22 cellular contexts compared by ENCODE assay signal in the genomic region with DNA sequence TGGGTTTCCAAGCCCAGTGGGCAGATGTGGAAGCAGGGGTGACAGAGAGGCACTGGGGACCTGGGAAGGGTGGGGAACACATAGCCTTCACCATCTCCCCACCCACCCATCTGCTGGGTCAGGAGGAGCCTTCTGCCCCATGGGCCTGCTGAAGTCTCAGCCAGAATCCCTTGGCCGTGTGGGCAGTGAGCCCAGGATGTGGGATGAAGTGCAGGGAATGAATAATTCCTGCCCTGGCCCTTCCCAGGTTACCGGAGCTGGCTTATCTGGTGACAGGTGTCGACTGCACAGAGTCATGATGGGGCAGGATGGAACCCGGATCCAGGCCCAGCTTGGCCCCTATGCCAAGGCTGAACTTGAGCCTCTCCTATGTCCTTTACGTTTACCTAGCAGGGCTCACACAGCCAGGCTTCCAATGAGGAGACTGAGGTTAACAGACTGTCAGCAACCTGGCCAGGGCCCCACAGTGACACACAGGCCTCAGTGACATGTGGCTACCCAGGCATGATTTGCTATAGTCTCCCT. TPM values are rescaled to one million over a fixed set of nuclear protein-coding genes. Genes with fewer than 3 reads are reported as not detected.
DNase-seq lines count a peak whose midpoint lies in the region; ATAC-seq and TF ChIP-seq lines count a peak whose summit lies in the region.
"Had no signal": no experiment of that assay in that cellular context is flagged by ENCODE, and none has a peak within 500 bp of the region (broad histone marks: within the 10 kb centered on the region; RNA-seq: fewer than 3 reads in every experiment).

No MANE protein-coding gene starts in this region.

- H3K27ac ChIP-seq in OCI-LY1 (ENCODE audit: low read depth, low read length, poor library complexity, severe bottlenecking), result peak overlapping the region; percentile 39
- H3K27ac ChIP-seq: 22Rv1, C4-2B, GM23248, HL-60, Peyer's patch had no signal

- no peak overlapping the region for H2AFZ ChIP-seq in OCI-LY1 (ENCODE audit: low read length)
- H2AFZ ChIP-seq: GM23248 had no signal

- H3K79me2 ChIP-seq in OCI-LY1 (ENCODE audit: insufficient read depth, low read length), result no peaks in the 10 kb centered on the region

- H3K9me2 ChIP-seq in OCI-LY1 (ENCODE audit: low read depth, low read length), result no peaks in the 10 kb centered on the region

- no peak overlapping the region for H3K9ac ChIP-seq in OCI-LY1 (ENCODE audit: low read length)
- H3K9ac ChIP-seq: GM23248 had no signal

- no peaks in the 10 kb centered on the region for H3K4me1 ChIP-seq in OCI-LY1 (ENCODE audit: insufficient read depth, low read length, severe bottlenecking)
- H3K4me1 ChIP-seq: Peyer's patch had no signal

- H3K4me2 ChIP-seq in OCI-LY1 (ENCODE audit: low read length), result no peak overlapping the region

- no peak for TF ChIP-seq CTCF in OCI-LY1 (IDR thresholded peaks at IDR 0.05; ENCODE audit: low read length)

- H3K36me3 ChIP-seq in OCI-LY1 (ENCODE audit: insufficient read depth, low read length), result peaks cover 93% of the 10 kb centered on the region

- H3K4me3 ChIP-seq in OCI-LY1 (ENCODE audit: low read depth, low read length, poor library complexity, severe bottlenecking), result no peak overlapping the region
- H3K4me3 ChIP-seq: GM23248, Peyer's patch had no signal

- ATAC-seq in GM18868 (IDR thresholded peaks at IDR 0.05; ENCODE audit: unreplicated experiment) (no peak), GM21423 (IDR thresholded peaks at IDR 0.05; ENCODE audit: unreplicated experiment) (no peak)
- ATAC-seq: SK-N-SH treated with all-trans-retinoic acid at 6 μM for 48 hours had no signal

- in situ Hi-C loops in G401 (cut with HindIII; ENCODE audit: low sequenced_read_pairs), result no loop called here

- H3K27me3 ChIP-seq in OCI-LY1 (ENCODE audit: insufficient read depth, low read length), result no peaks in the 10 kb centered on the region
- H3K27me3 ChIP-seq: Peyer's patch had no signal

- peaks cover 4% of the 10 kb centered on the region; the same call in 1 of the 2 replicates for H3F3A ChIP-seq in OCI-LY1 (ENCODE audit: insufficient read depth, low read length)

- H4K20me1 ChIP-seq in OCI-LY1 (ENCODE audit: insufficient read depth, low read length), result no peaks in the 10 kb centered on the region

- DNase-seq in NCI-H2171 treated with DMSO at 0.1 percent for 48 hours (lab: John Stamatoyannopoulos, UW), result peak; percentile 17
- no peak for DNase-seq in NCI-H2171 (lab: John Stamatoyannopoulos, UW)
- DNase-seq in G401 (ENCODE audit: low spot score), result peak; percentile 67
- peak; percentile 66 for DNase-seq in cerebellum (ENCODE audit: low spot score)
- DNase-seq in NCI-H2196 treated with DMSO at 0.1 percent for 48 hours (lab: John Stamatoyannopoulos, UW; ENCODE audit: unreplicated experiment), result no peak
- DNase-seq: ACHN, DMS79, GM23248, H9, KG1, NCI-H1417, NCI-H187, NCI-H2227 treated with DMSO at 0.1 percent for 48 hours, NCI-H526, Peyer's patch had no signal

- H3K9me3 ChIP-seq in OCI-LY1 (ENCODE audit: low read length), result no peaks in the 10 kb centered on the region
- H3K9me3 ChIP-seq: Peyer's patch had no signal

RNA-seq across cellular contexts. Expression of a gene that starts 17.5 kb away (rescaled TPM):
- 4.2 and 4.5 TPM in 2 replicates for total RNA-seq in G401 (2014; rRNA removed; shearing (Covaris generic))
- 2.0 TPM for total RNA-seq in cerebellum

RNA-seq across cellular contexts. Expression of a gene that starts 30.5 kb away (rescaled TPM):
- total RNA-seq in G401 (2014; rRNA removed; shearing (Covaris generic)), result not detected in 2 replicates
- total RNA-seq in cerebellum, result 0.27 TPM
- total RNA-seq: GM23248, H9 had no signal

RNA-seq across cellular contexts. Expression of a gene that starts 53.9 kb away (rescaled TPM):
- 2.3 and 3.4 TPM in 2 replicates for total RNA-seq in G401 (2014; rRNA removed; shearing (Covaris generic))
- 11.8 TPM for total RNA-seq in cerebellum

Comparison
In these comparisons a context has a peak if more than half of its experiments do, and no peak if none do; other contexts are left out.
1. DNase-seq: peak in NCI-H2171 treated with DMSO at 0.1 percent for 48 hours (single experiment), G401 (single experiment) and cerebellum (single experiment); none in NCI-H2171 (single experiment) and NCI-H2196 treated with DMSO at 0.1 percent for 48 hours (single experiment).